14 cellular contexts compared by ENCODE assay signal in genomic region chr16:1530349-1530882, GRCh38. TPM values are rescaled to one million over a fixed set of nuclear protein-coding genes. Genes with fewer than 3 reads are reported as not detected.
A peak's percentile ranks its signal among the peaks of the same experiment; 100 is the strongest.
DNase-seq lines count a peak whose midpoint lies in the region; ATAC-seq, FAIRE-seq and TF ChIP-seq lines count a peak whose summit lies in the region.
"Had no signal": no experiment of that assay in that cellular context is flagged by ENCODE, and none has a peak within 500 bp of the region (broad histone marks: within the 10 kb centered on the region; RNA-seq: fewer than 3 reads in every experiment).

No MANE protein-coding gene starts in this region.

- H3K9me3 ChIP-seq in BE2C = no peaks in the 10 kb centered on the region
- no peaks in the 10 kb centered on the region for H3K9me3 ChIP-seq in T-helper 17 cell (ENCODE audit: control insufficient read depth, low read length, poor library complexity, severe bottlenecking)
- no peaks in the 10 kb centered on the region for H3K9me3 ChIP-seq in kidney (ENCODE audit: control insufficient read depth in 1 of 2, low read length in 2 of 2)

- H3K4me1 ChIP-seq in BE2C (peaks cover 32% of the 10 kb centered on the region), kidney (ENCODE audit: control insufficient read depth in 1 of 2, insufficient read depth in 1 of 2, low read depth in 1 of 2, low read length in 2 of 2) (peaks cover 0 to 20% of the 10 kb centered on the region in 2 donors), rectal smooth muscle tissue (ENCODE audit: control insufficient read depth, insufficient read depth, low read length) (peaks cover 31% of the 10 kb centered on the region)

- ATAC-seq in T-helper 17 cell = no peak
- no peak for ATAC-seq in HG03097 (IDR thresholded peaks at IDR 0.05; ENCODE audit: low FRiP score, unreplicated experiment)

- H3K27me3 Mint-ChIP-seq in T-helper 17 cell = no peaks in the 10 kb centered on the region
- H3K27me3 Mint-ChIP-seq: activated naive CD8-positive, alpha-beta T cell had no signal

- peaks cover 26% of the 10 kb centered on the region for H3K4me1 Mint-ChIP-seq in T-helper 17 cell

- no peaks in the 10 kb centered on the region for H3K36me3 ChIP-seq in BE2C
- H3K36me3 ChIP-seq in kidney (ENCODE audit: control insufficient read depth in 1 of 2, insufficient read depth in 2 of 2, low read length in 2 of 2) = no peaks in the 10 kb centered on the region
- no peaks in the 10 kb centered on the region for H3K36me3 ChIP-seq in rectal smooth muscle tissue (ENCODE audit: control insufficient read depth, insufficient read depth, low read length)

- H3K9ac ChIP-seq in kidney (ENCODE audit: low read length in 2 of 2) = no peak overlapping the region
- no peak overlapping the region for H3K9ac ChIP-seq in rectal smooth muscle tissue (ENCODE audit: low read length)

- peak; percentile 2 for DNase-seq in BE2C
- DNase-seq in T-helper 17 cell = no peak
- no peak for DNase-seq in kidney
- no peak for DNase-seq in NCI-H1694 (lab: John Stamatoyannopoulos, UW)
- no peak for DNase-seq in stimulated activated CD4-positive, alpha-beta T cell treated with anti-CD3 and anti-CD28 coated beads, Interleukin-4, amount 100 ng/mL, for 24 hours
- no peak for DNase-seq in stimulated activated naive CD4-positive, alpha-beta T cell (lab: John Stamatoyannopoulos, UW)
- DNase-seq: AML-193, NCI-H226, retina, T1000 had no signal

- no peak overlapping the region for H3K27ac Mint-ChIP-seq in T-helper 17 cell
- H3K27ac Mint-ChIP-seq: activated naive CD8-positive, alpha-beta T cell had no signal

- H3K36me3 Mint-ChIP-seq in T-helper 17 cell (ENCODE audit: low read depth) = no peaks in the 10 kb centered on the region
- H3K36me3 Mint-ChIP-seq: activated naive CD8-positive, alpha-beta T cell had no signal

- H3K4me3 ChIP-seq in BE2C (ENCODE audit: low read depth, low read length) = no peak overlapping the region
- no peak overlapping the region for H3K4me3 ChIP-seq in kidney (ENCODE audit: low read length in 2 of 2)
- peak overlapping the region; percentile 29 for H3K4me3 ChIP-seq in rectal smooth muscle tissue (ENCODE audit: low read length)

- TF ChIP-seq CTCF in BE2C (IDR thresholded peaks at IDR 0.05; ENCODE audit: low read depth, low read length) (no peak), kidney (IDR thresholded peaks at IDR 0.05; ENCODE audit: borderline replicate concordance, extremely low read depth, insufficient read depth) (no peak)

- H3K27me3 ChIP-seq in BE2C (no peaks in the 10 kb centered on the region), rectal smooth muscle tissue (ENCODE audit: control insufficient read depth, insufficient read depth, low read length) (no peaks in the 10 kb centered on the region)

- peak overlapping the region; percentile 5 to 67 for H3K27ac ChIP-seq in kidney (ENCODE audit: low read depth in 2 of 2, low read length in 2 of 2)
- peak overlapping the region; percentile 95 for H3K27ac ChIP-seq in rectal smooth muscle tissue (ENCODE audit: low read depth, low read length)

- H3K4me3 Mint-ChIP-seq in T-helper 17 cell = peak overlapping the region; percentile 55
- H3K4me3 Mint-ChIP-seq: activated naive CD8-positive, alpha-beta T cell had no signal

- no peak for FAIRE-seq in kidney (lab: Jason Lieb, UNC)

- intact Hi-C loops in kidney (cut with DNase I) = no loop called here

RNA-seq across cellular contexts. Expression of gene TMEM204, which starts 3.0 kb away (rescaled TPM):
- polyA plus RNA-seq in BE2C (2012; ENCODE audit: insufficient read depth, insufficient read length, low read depth) = 21.0 TPM
- total RNA-seq in T-helper 17 cell (10 to 100 TPM; 22.2 to 23.4 TPM), kidney (40.9 TPM)
- 49.5 TPM for polyA plus RNA-seq in kidney (ENCODE audit: insufficient read depth, low read depth, low replicate concordance)
- total RNA-seq: H4 had no signal

RNA-seq across cellular contexts. Expression of gene TELO2, which starts 37.3 kb away (rescaled TPM):
- 110 TPM for polyA plus RNA-seq in BE2C (2012; ENCODE audit: insufficient read depth, insufficient read length, low read depth)
- 10 to 100 TPM; 36.4 to 39.7 TPM for total RNA-seq in T-helper 17 cell
- total RNA-seq in kidney = 37.4 TPM
- 27.7 TPM for polyA plus RNA-seq in kidney (ENCODE audit: insufficient read depth, low read depth, low replicate concordance)

RNA-seq across cellular contexts. Expression of gene PTX4, which starts 41.7 kb away (rescaled TPM):
- polyA plus RNA-seq in BE2C (2012; ENCODE audit: insufficient read depth, insufficient read length, low read depth) = not detected
- not detected for total RNA-seq in T-helper 17 cell
- total RNA-seq in kidney = not detected
- polyA plus RNA-seq in kidney (ENCODE audit: insufficient read depth, low read depth, low replicate concordance) = not detected
- total RNA-seq: H4 had no signal

RNA-seq across cellular contexts. Expression of gene CLCN7, which starts 55.6 kb away (rescaled TPM):
- 139 TPM for polyA plus RNA-seq in BE2C (2012; ENCODE audit: insufficient read depth, insufficient read length, low read depth)
- total RNA-seq in T-helper 17 cell (100 to 1,000 TPM in 1 of 2 donors, 10 to 100 TPM in 1; 93.9 to 113 TPM), kidney (92.5 TPM)
- 38.9 TPM for polyA plus RNA-seq in kidney (ENCODE audit: insufficient read depth, low read depth, low replicate concordance)
